Comparison of ENCODE assay signal across 1 cellular context in the genomic region with DNA sequence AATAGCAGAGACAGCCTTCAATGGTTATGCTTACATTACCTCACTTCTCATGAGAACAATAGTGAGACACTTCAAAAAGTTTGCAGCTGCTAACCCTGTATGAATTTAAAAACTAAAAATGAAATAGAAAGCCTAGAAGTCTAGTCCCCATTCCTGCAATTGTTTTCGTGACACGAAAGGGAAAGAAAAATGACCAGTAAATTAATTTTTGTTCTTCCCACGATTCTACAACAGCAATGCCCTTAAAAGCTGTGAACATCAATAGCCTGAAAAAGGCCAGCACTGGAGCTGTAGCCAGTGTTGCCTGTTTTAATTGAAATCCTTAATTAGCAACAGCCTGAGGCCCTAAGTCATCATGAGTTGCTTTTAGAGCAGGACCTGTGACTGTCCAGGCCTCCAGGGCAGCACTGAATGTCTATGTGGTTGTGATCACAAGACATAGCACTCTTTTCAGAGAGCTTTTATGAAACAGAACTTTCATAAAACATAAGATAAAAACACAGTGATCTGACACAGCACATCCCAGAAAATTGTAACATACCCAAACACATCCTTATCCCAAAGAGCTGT.
TF ChIP-seq lines count a peak whose summit lies in the region.

No MANE protein-coding gene starts in this region.

TF ChIP-seq in endothelial cell of umbilical vein, 7 proteins besides CTCF, POLR2A, EP300 and RAD21 (continued from another document):
- TF ChIP-seq GATA2 (IDR thresholded peaks at IDR 0.05; ENCODE audit: insufficient read depth, insufficient read length, low read depth, low read length), result no peak
- no peak for TF ChIP-seq EZH2 (IDR thresholded peaks at IDR 0.05; ENCODE audit: borderline replicate concordance, low read depth, low read length, severe bottlenecking)
